In the genomic region with DNA sequence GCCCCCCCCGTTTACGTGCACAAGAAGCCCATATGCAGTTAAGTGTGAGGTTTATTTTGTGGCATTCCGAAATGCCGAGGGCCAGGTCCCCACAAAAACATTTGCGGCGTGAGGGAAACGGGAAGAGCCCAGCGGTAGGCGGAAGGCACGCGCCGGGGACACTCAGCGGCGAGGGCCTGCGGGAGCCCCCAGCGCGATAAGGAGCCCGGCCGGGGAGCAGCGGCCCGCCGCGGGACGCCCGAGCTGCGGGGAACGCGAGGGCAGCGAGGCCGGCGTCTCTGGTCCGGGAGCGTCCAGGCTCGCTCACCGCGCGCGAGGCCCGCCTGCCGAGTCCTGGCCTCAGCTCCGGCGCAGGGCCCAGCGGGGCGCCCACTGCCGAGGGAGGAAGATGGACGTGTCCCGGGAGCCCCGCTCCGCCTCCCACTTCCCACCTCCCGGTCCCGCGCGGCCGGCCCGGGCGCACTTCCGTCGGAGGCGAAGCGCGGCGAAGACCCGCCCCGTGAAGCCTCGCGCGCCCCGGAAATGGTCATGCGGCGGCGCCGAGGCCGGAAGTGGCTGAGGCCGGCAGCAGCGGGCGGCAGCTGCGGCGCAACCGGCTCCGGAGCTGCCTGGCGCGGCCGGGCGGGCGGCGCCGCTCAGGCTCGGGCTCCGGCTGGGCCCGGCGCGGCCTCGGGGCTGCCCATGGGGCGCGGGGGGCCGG, we compare ENCODE assay signal across 1 cellular context.
TF ChIP-seq lines count a peak whose summit lies in the region.

A gene with protein sequence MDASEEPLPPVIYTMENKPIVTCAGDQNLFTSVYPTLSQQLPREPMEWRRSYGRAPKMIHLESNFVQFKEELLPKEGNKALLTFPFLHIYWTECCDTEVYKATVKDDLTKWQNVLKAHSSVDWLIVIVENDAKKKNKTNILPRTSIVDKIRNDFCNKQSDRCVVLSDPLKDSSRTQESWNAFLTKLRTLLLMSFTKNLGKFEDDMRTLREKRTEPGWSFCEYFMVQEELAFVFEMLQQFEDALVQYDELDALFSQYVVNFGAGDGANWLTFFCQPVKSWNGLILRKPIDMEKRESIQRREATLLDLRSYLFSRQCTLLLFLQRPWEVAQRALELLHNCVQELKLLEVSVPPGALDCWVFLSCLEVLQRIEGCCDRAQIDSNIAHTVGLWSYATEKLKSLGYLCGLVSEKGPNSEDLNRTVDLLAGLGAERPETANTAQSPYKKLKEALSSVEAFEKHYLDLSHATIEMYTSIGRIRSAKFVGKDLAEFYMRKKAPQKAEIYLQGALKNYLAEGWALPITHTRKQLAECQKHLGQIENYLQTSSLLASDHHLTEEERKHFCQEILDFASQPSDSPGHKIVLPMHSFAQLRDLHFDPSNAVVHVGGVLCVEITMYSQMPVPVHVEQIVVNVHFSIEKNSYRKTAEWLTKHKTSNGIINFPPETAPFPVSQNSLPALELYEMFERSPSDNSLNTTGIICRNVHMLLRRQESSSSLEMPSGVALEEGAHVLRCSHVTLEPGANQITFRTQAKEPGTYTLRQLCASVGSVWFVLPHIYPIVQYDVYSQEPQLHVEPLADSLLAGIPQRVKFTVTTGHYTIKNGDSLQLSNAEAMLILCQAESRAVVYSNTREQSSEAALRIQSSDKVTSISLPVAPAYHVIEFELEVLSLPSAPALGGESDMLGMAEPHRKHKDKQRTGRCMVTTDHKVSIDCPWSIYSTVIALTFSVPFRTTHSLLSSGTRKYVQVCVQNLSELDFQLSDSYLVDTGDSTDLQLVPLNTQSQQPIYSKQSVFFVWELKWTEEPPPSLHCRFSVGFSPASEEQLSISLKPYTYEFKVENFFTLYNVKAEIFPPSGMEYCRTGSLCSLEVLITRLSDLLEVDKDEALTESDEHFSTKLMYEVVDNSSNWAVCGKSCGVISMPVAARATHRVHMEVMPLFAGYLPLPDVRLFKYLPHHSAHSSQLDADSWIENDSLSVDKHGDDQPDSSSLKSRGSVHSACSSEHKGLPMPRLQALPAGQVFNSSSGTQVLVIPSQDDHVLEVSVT (plus strand): TSS at position 536 of the 700 bp plus-strand sequence. CDS start 185 bp downstream, outside the sequence.

TF ChIP-seq in HepG2, 621 proteins besides CTCF, POLR2A, EP300 and RAD21 (continued from another document and continues in another):
- TF ChIP-seq GATA4 (IDR thresholded peaks at IDR 0.05; ENCODE audit: borderline replicate concordance, low read depth) (no peak), ZFP36L2 (CRISPR knock-in tag; IDR thresholded peaks at IDR 0.05) (no peak), SCMH1 (CRISPR knock-in tag; IDR thresholded peaks at IDR 0.05; ENCODE audit: borderline replicate concordance) (no peak), ZNF329 (CRISPR knock-in tag; IDR thresholded peaks at IDR 0.05; ENCODE audit: low read depth) (peak; percentile 75), RFXANK (CRISPR knock-in tag; IDR thresholded peaks at IDR 0.05) (no peak), HNRNPLL (IDR thresholded peaks at IDR 0.05; ENCODE audit: low read depth, low read length, poor library complexity, severe bottlenecking) (no peak), HOXD1 (CRISPR knock-in tag; IDR thresholded peaks at IDR 0.05) (peak; percentile 43; the same call in 1 of the 2 replicates), ZNF446 (CRISPR knock-in tag; IDR thresholded peaks at IDR 0.05) (no peak), ZBTB38 (CRISPR knock-in tag; IDR thresholded peaks at IDR 0.05) (peak; percentile 58; the same call in 1 of the 2 replicates), ZNF589 (CRISPR knock-in tag; conservative IDR thresholded peaks at IDR 0.05) (peak; percentile 52; the same call in 1 of the 2 replicates), ZNF333 (CRISPR knock-in tag; IDR thresholded peaks at IDR 0.05; ENCODE audit: borderline replicate concordance) (no peak), ZNF256 (CRISPR knock-in tag; conservative IDR thresholded peaks at IDR 0.05) (no peak), ZNF614 (CRISPR knock-in tag; IDR thresholded peaks at IDR 0.05; ENCODE audit: borderline replicate concordance) (no peak; the same call in 1 of the 2 replicates), KLF11 (CRISPR knock-in tag; IDR thresholded peaks at IDR 0.05) (no peak), ZNF558 (CRISPR knock-in tag; IDR thresholded peaks at IDR 0.05; ENCODE audit: borderline replicate concordance) (no peak; the same call in 1 of the 2 replicates), ZNF354B (CRISPR knock-in tag; IDR thresholded peaks at IDR 0.05) (no peak), KLF9 (CRISPR knock-in tag; IDR thresholded peaks at IDR 0.05; ENCODE audit: low read depth) (no peak), PHF5A (CRISPR knock-in tag; IDR thresholded peaks at IDR 0.05; ENCODE audit: low read depth, unreplicated experiment) (no peak), ZNF501 (CRISPR knock-in tag; IDR thresholded peaks at IDR 0.05) (no peak), ZNF552 (CRISPR knock-in tag; IDR thresholded peaks at IDR 0.05; ENCODE audit: borderline replicate concordance) (no peak), TARDBP (CRISPR knock-in tag; IDR thresholded peaks at IDR 0.05) (no peak), ZNF792 (CRISPR knock-in tag; IDR thresholded peaks at IDR 0.05) (no peak), MAFG (CRISPR knock-in tag; IDR thresholded peaks at IDR 0.05) (no peak), ZNF549 (CRISPR knock-in tag; IDR thresholded peaks at IDR 0.05) (no peak), NONO (IDR thresholded peaks at IDR 0.05) (no peak), NONO (CRISPR knock-in tag; conservative IDR thresholded peaks at IDR 0.05) (peak; percentile 39; the same call in 1 of the 2 replicates), RARA (CRISPR knock-in tag; IDR thresholded peaks at IDR 0.05) (no peak), JUND (CRISPR knock-in tag; IDR thresholded peaks at IDR 0.05) (no peak), ZFY (CRISPR knock-in tag; IDR thresholded peaks at IDR 0.05) (peak; percentile 94), BHLHE40 (IDR thresholded peaks at IDR 0.05; ENCODE audit: low read length) (no peak), ZNF816 (CRISPR knock-in tag; IDR thresholded peaks at IDR 0.05; ENCODE audit: borderline replicate concordance) (no peak)
- TF ChIP-seq, protein P1, sequence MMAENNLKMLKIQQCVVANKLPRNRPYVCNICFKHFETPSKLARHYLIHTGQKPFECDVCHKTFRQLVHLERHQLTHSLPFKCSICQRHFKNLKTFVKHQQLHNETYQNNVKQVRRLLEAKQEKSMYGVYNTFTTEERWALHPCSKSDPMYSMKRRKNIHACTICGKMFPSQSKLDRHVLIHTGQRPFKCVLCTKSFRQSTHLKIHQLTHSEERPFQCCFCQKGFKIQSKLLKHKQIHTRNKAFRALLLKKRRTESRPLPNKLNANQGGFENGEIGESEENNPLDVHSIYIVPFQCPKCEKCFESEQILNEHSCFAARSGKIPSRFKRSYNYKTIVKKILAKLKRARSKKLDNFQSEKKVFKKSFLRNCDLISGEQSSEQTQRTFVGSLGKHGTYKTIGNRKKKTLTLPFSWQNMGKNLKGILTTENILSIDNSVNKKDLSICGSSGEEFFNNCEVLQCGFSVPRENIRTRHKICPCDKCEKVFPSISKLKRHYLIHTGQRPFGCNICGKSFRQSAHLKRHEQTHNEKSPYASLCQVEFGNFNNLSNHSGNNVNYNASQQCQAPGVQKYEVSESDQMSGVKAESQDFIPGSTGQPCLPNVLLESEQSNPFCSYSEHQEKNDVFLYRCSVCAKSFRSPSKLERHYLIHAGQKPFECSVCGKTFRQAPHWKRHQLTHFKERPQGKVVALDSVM (CRISPR knock-in tag; IDR thresholded peaks at IDR 0.05), result peak; percentile 57; the same call in 1 of the 2 replicates
- TF ChIP-seq, protein P2, sequence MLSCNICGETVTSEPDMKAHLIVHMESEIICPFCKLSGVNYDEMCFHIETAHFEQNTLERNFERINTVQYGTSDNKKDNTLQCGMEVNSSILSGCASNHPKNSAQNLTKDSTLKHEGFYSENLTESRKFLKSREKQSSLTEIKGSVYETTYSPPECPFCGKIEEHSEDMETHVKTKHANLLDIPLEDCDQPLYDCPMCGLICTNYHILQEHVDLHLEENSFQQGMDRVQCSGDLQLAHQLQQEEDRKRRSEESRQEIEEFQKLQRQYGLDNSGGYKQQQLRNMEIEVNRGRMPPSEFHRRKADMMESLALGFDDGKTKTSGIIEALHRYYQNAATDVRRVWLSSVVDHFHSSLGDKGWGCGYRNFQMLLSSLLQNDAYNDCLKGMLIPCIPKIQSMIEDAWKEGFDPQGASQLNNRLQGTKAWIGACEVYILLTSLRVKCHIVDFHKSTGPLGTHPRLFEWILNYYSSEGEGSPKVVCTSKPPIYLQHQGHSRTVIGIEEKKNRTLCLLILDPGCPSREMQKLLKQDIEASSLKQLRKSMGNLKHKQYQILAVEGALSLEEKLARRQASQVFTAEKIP (CRISPR knock-in tag; IDR thresholded peaks at IDR 0.05; ENCODE audit: borderline replicate concordance), result no peak
- TF ChIP-seq, protein P3, sequence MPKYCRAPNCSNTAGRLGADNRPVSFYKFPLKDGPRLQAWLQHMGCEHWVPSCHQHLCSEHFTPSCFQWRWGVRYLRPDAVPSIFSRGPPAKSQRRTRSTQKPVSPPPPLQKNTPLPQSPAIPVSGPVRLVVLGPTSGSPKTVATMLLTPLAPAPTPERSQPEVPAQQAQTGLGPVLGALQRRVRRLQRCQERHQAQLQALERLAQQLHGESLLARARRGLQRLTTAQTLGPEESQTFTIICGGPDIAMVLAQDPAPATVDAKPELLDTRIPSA (CRISPR knock-in tag; IDR thresholded peaks at IDR 0.05; ENCODE audit: borderline replicate concordance), result no peak; the same call in 1 of the 2 replicates
- TF ChIP-seq, protein P4, sequence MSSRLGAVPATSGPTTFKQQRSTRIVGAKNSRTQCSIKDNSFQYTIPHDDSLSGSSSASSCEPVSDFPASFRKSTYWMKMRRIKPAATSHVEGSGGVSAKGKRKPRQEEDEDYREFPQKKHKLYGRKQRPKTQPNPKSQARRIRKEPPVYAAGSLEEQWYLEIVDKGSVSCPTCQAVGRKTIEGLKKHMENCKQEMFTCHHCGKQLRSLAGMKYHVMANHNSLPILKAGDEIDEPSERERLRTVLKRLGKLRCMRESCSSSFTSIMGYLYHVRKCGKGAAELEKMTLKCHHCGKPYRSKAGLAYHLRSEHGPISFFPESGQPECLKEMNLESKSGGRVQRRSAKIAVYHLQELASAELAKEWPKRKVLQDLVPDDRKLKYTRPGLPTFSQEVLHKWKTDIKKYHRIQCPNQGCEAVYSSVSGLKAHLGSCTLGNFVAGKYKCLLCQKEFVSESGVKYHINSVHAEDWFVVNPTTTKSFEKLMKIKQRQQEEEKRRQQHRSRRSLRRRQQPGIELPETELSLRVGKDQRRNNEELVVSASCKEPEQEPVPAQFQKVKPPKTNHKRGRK (CRISPR knock-in tag; IDR thresholded peaks at IDR 0.05), result no peak
- TF ChIP-seq, protein P5, sequence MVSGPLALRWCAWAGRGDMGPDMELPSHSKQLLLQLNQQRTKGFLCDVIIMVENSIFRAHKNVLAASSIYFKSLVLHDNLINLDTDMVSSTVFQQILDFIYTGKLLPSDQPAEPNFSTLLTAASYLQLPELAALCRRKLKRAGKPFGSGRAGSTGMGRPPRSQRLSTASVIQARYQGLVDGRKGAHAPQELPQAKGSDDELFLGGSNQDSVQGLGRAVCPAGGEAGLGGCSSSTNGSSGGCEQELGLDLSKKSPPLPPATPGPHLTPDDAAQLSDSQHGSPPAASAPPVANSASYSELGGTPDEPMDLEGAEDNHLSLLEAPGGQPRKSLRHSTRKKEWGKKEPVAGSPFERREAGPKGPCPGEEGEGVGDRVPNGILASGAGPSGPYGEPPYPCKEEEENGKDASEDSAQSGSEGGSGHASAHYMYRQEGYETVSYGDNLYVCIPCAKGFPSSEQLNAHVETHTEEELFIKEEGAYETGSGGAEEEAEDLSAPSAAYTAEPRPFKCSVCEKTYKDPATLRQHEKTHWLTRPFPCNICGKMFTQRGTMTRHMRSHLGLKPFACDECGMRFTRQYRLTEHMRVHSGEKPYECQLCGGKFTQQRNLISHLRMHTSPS (CRISPR knock-in tag; IDR thresholded peaks at IDR 0.05; ENCODE audit: low read depth), result no peak
- TF ChIP-seq, protein P6, sequence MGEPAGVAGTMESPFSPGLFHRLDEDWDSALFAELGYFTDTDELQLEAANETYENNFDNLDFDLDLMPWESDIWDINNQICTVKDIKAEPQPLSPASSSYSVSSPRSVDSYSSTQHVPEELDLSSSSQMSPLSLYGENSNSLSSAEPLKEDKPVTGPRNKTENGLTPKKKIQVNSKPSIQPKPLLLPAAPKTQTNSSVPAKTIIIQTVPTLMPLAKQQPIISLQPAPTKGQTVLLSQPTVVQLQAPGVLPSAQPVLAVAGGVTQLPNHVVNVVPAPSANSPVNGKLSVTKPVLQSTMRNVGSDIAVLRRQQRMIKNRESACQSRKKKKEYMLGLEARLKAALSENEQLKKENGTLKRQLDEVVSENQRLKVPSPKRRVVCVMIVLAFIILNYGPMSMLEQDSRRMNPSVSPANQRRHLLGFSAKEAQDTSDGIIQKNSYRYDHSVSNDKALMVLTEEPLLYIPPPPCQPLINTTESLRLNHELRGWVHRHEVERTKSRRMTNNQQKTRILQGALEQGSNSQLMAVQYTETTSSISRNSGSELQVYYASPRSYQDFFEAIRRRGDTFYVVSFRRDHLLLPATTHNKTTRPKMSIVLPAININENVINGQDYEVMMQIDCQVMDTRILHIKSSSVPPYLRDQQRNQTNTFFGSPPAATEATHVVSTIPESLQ (CRISPR knock-in tag; conservative IDR thresholded peaks at IDR 0.05), result no peak
- TF ChIP-seq, protein P7, sequence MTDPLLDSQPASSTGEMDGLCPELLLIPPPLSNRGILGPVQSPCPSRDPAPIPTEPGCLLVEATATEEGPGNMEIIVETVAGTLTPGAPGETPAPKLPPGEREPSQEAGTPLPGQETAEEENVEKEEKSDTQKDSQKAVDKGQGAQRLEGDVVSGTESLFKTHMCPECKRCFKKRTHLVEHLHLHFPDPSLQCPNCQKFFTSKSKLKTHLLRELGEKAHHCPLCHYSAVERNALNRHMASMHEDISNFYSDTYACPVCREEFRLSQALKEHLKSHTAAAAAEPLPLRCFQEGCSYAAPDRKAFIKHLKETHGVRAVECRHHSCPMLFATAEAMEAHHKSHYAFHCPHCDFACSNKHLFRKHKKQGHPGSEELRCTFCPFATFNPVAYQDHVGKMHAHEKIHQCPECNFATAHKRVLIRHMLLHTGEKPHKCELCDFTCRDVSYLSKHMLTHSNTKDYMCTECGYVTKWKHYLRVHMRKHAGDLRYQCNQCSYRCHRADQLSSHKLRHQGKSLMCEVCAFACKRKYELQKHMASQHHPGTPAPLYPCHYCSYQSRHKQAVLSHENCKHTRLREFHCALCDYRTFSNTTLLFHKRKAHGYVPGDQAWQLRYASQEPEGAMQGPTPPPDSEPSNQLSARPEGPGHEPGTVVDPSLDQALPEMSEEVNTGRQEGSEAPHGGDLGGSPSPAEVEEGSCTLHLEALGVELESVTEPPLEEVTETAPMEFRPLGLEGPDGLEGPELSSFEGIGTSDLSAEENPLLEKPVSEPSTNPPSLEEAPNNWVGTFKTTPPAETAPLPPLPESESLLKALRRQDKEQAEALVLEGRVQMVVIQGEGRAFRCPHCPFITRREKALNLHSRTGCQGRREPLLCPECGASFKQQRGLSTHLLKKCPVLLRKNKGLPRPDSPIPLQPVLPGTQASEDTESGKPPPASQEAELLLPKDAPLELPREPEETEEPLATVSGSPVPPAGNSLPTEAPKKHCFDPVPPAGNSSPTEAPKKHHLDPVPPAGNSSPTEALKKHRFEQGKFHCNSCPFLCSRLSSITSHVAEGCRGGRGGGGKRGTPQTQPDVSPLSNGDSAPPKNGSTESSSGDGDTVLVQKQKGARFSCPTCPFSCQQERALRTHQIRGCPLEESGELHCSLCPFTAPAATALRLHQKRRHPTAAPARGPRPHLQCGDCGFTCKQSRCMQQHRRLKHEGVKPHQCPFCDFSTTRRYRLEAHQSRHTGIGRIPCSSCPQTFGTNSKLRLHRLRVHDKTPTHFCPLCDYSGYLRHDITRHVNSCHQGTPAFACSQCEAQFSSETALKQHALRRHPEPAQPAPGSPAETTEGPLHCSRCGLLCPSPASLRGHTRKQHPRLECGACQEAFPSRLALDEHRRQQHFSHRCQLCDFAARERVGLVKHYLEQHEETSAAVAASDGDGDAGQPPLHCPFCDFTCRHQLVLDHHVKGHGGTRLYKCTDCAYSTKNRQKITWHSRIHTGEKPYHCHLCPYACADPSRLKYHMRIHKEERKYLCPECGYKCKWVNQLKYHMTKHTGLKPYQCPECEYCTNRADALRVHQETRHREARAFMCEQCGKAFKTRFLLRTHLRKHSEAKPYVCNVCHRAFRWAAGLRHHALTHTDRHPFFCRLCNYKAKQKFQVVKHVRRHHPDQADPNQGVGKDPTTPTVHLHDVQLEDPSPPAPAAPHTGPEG (CRISPR knock-in tag; IDR thresholded peaks at IDR 0.05), result no peak; the same call in 1 of the 2 replicates
